In the genomic region with DNA sequence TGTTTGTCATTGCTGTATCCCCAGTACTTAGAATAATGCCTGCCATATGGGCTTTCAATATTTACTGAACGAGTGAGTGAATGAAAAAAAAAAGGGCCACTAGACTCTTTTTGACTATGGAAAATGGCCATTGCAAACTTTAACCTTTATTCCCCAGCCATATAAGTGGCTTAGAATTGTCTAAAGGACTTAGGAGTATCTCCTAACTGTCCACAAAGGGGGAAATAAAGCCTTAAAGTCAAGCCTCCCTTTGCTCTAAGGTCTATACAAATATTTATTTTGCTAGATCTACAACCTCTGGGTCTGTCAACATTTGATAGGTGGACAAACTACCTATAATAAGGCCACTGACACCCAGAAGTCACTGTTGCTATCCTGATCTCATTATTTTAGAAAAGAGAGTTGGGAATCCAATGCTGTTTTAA, we compare ENCODE assay signal across 24 cellular contexts.
DNase-seq lines count a peak whose midpoint lies in the region; ATAC-seq, FAIRE-seq and TF ChIP-seq lines count a peak whose summit lies in the region.
"Had no signal": no experiment of that assay in that cellular context is flagged by ENCODE, and none has a peak within 500 bp of the region (broad histone marks: within the 10 kb centered on the region; RNA-seq: fewer than 3 reads in every experiment).

No MANE protein-coding gene starts in this region.

- peak; percentile 33 for FAIRE-seq in islet of Langerhans (lab: Jason Lieb, UNC)
- FAIRE-seq: A204.1, GM12891 had no signal

- TF ChIP-seq CTCF in nephron (IDR thresholded peaks at IDR 0.05; ENCODE audit: unreplicated experiment in 3 of 3): no peak

- no peaks in the 10 kb centered on the region for H3K9me3 Mint-ChIP-seq in nephron
- H3K9me3 Mint-ChIP-seq in stimulated activated naive CD8-positive, alpha-beta T cell treated with anti-CD3 and anti-CD28 coated beads, Interleukin-15, amount 100 ng/mL, for 72 hours: no peaks in the 10 kb centered on the region
- H3K9me3 Mint-ChIP-seq: CD14-positive monocyte had no signal

- H3K36me3 Mint-ChIP-seq in nephron (ENCODE audit: low read depth): peaks cover 5% of the 10 kb centered on the region
- H3K36me3 Mint-ChIP-seq: CD14-positive monocyte had no signal

- H3K4me3 Mint-ChIP-seq in nephron: no peak overlapping the region
- no peak overlapping the region for H3K4me3 Mint-ChIP-seq in stimulated activated naive CD8-positive, alpha-beta T cell treated with anti-CD3 and anti-CD28 coated beads, Interleukin-15, amount 100 ng/mL, for 72 hours
- H3K4me3 Mint-ChIP-seq: B cell, CD14-positive monocyte had no signal

- H3K27ac Mint-ChIP-seq in nephron: peak overlapping the region in 2 of 3 experiments; percentile 30 to 36
- H3K27ac Mint-ChIP-seq in stimulated activated naive CD8-positive, alpha-beta T cell treated with anti-CD3 and anti-CD28 coated beads, Interleukin-15, amount 100 ng/mL, for 72 hours: no peak overlapping the region
- H3K27ac Mint-ChIP-seq: B cell, CD14-positive monocyte had no signal

- DNase-seq in NCI-H2029 (lab: John Stamatoyannopoulos, UW) (peak; percentile 28), NCI-H2029 treated with DMSO at 0.1 percent for 48 hours (lab: John Stamatoyannopoulos, UW) (no peak), DMS53 (lab: John Stamatoyannopoulos, UW) (peak; percentile 79), NCI-H526 (lab: John Stamatoyannopoulos, UW) (no peak), activated gamma-delta T cell treated with Interleukin-2 at 50 U/mL for 16 hours (no peak)
- no peak for DNase-seq in stimulated activated naive CD8-positive, alpha-beta T cell treated with anti-CD3 and anti-CD28 coated beads, Interleukin-15, amount 100 ng/mL, for 72 hours
- DNase-seq: H7, KBM-7, MM.1S, NCI-H1092, NCI-H1436, NCI-H2081, NCI-H2171, NCI-H345, NCI-H526 treated with DMSO at 0.1 percent for 48 hours, Peyer's patch, SJCRH30, T-helper 1 cell had no signal

- no peak for ATAC-seq in stimulated activated naive CD8-positive, alpha-beta T cell treated with anti-CD3 and anti-CD28 coated beads, Interleukin-15, amount 100 ng/mL, for 72 hours

- H3K27me3 Mint-ChIP-seq in nephron (ENCODE audit: low read depth): no peaks in the 10 kb centered on the region
- peaks cover 7% of the 10 kb centered on the region for H3K27me3 Mint-ChIP-seq in stimulated activated naive CD8-positive, alpha-beta T cell treated with anti-CD3 and anti-CD28 coated beads, Interleukin-15, amount 100 ng/mL, for 72 hours

- H3K4me1 Mint-ChIP-seq in nephron: peaks cover 15% of the 10 kb centered on the region
- H3K4me1 Mint-ChIP-seq in stimulated activated naive CD8-positive, alpha-beta T cell treated with anti-CD3 and anti-CD28 coated beads, Interleukin-15, amount 100 ng/mL, for 72 hours: no peaks in the 10 kb centered on the region
- H3K4me1 Mint-ChIP-seq: B cell had no signal

Comparison
In these comparisons a context has a peak if more than half of its experiments do, and no peak if none do; other contexts are left out.
1. DNase-seq: peak in NCI-H2029 (single experiment) and DMS53 (single experiment); none in NCI-H2029 treated with DMSO at 0.1 percent for 48 hours (single experiment), NCI-H526 (0 of 2), activated gamma-delta T cell treated with Interleukin-2 at 50 U/mL for 16 hours (single experiment) and stimulated activated naive CD8-positive, alpha-beta T cell treated with anti-CD3 and anti-CD28 coated beads, Interleukin-15, amount 100 ng/mL, for 72 hours (0 of 2).
2. H3K27ac Mint-ChIP-seq: peak in nephron (2 of 3); none in stimulated activated naive CD8-positive, alpha-beta T cell treated with anti-CD3 and anti-CD28 coated beads, Interleukin-15, amount 100 ng/mL, for 72 hours (0 of 2).